Comparison of ENCODE assay signal across 8 cellular contexts in the genomic region with DNA sequence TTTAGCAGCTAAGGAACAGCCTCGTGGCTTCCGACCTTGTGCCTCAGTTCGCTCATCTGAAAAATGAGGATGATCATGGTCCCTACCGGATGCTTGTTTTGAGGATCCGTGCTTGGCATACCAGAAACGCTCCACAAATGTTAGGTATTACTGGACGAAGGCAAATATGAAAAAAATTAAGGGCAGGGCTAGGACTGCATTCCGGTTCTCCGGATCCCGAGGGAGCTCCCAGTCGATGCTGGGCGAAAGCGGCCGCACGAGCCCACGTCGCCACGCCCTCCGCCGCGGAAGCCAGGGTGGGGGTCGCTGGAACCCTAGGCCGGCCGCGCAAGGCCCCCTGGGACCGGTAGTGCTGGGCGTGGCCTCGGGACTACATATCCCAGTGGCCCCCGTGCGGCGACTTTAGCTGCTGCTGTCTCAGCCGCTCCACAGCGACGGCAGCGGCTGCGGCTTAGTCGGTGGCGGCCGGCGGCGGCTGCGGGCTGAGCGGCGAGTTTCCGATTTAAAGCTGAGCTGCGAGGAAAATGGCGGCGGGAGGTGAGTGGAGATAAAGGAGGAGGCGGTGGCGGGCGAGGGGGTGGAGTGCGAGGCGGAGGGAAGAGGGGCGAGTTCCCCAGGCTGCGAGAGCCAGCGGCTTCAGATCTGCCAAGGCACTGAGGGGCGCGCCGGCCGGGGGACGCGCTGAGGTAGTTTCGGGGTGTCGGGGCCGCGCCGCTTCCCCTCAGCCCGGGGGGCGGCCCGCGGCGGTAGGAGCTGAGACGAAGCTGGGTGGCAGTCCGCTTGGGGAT. TPM values are rescaled to one million over a fixed set of nuclear protein-coding genes. Genes with fewer than 3 reads are reported as not detected.
DNase-seq lines count a peak whose midpoint lies in the region; ATAC-seq and TF ChIP-seq lines count a peak whose summit lies in the region.

A gene (plus strand): TSS at position 405 of the 788 bp plus-strand sequence. CDS start 120,361 bp downstream, outside the sequence.

- H3K36me3 ChIP-seq in upper lobe of left lung = no peaks in the 10 kb centered on the region

- no peak for TF ChIP-seq EP300 in upper lobe of left lung (IDR thresholded peaks at IDR 0.05)

- no peaks in the 10 kb centered on the region for H3K27me3 Mint-ChIP-seq in T-cell

- TF ChIP-seq CTCF in GM12874 (IDR thresholded peaks at IDR 0.05; ENCODE audit: insufficient read depth, low read depth, low read length) (peak; percentile 51), upper lobe of left lung (IDR thresholded peaks at IDR 0.05) (peak; percentile 63 to 93 (median 88))

- peak in 3 of 4 donors; percentile 90 to 98 (median 92) for TF ChIP-seq POLR2A in upper lobe of left lung (IDR thresholded peaks at IDR 0.05)

- H3K27ac ChIP-seq in adipose tissue (ENCODE audit: low read depth, low read length) = peak within 1 kb of the TSS; percentile 30
- peak within 1 kb of the TSS; percentile 87 to 99 (median 96) for H3K27ac ChIP-seq in upper lobe of left lung

- peak within 1 kb of the TSS; percentile 98 to 99 (median 99) for H3K4me3 Mint-ChIP-seq in T-cell

- peaks cover 15 to 27% (median 20%) of the 10 kb centered on the region in 4 donors for H3K4me1 ChIP-seq in upper lobe of left lung

- no peaks in the 10 kb centered on the region for H3K9me3 ChIP-seq in upper lobe of left lung

- H3K4me3 ChIP-seq in upper lobe of left lung = peak within 1 kb of the TSS; percentile 66 to 94 (median 78)

- peak; percentile 81 for ATAC-seq in HG02763 (IDR thresholded peaks at IDR 0.05; ENCODE audit: unreplicated experiment)
- ATAC-seq in T-cell (replicated peaks in 1 of 4) = peak; percentile 86 to 89 (median 88)
- peak; percentile 98 to 99 for ATAC-seq in left cardiac atrium
- ATAC-seq in upper lobe of left lung (ENCODE audit: low FRiP score in 2 of 2) = peak; percentile 97

- DNase-seq in NCI-H146 (lab: John Stamatoyannopoulos, UW) (peak; percentile 98), T-cell (peak; percentile 73 to 91 (median 83)), left cardiac atrium (peak; percentile 98), posterior vena cava (ENCODE audit: low spot score) (peak; percentile 98), upper lobe of left lung (peak; percentile 97)

- peak within 1 kb of the TSS; percentile 93 to 97 for H3K27ac Mint-ChIP-seq in T-cell

- H3K9me3 Mint-ChIP-seq in T-cell = no peaks in the 10 kb centered on the region

- no peaks in the 10 kb centered on the region for H3K27me3 ChIP-seq in upper lobe of left lung

- peaks cover 44 to 46% (median 44%) of the 10 kb centered on the region in 3 donors for H3K4me1 Mint-ChIP-seq in T-cell

- POLR2A ChIA-PET in T-cell (lab: Charles Lee) = interaction anchor here (0.6 to 1.2 kb wide), 5 partner anchors 8 to 59 kb away, joined by 3 to 5 read pairs (median 4); no protein-coding TSS in a partner anchor

- intact Hi-C loops in left cardiac atrium (cut with DNase I) = loop anchor here (5.0 to 10.0 kb wide), 4 partner anchors 76 to 121 kb away; no protein-coding TSS in a partner anchor
- intact Hi-C loops in posterior vena cava (cut with DNase I) = loop anchor here in 1 of 2 donors (10.0 kb wide), 1 partner anchor 113 kb away; no protein-coding TSS in a partner anchor

- 0 to 1% (median 0%) methylated on average over 68 to 74 of the region's 74 CpGs for WGBS in adipose tissue, 3 donors
- 0 to 1% methylated on average over 26 to 60 of the region's 74 CpGs for WGBS in upper lobe of left lung, 2 donors

- peaks cover under 1% of the 10 kb centered on the region for H3K36me3 Mint-ChIP-seq in T-cell

- CTCF ChIA-PET in T-cell (lab: Charles Lee) = interaction anchor here (0.5 to 1.3 kb wide), 7 partner anchors 12 to 227 kb away, joined by 3 to 6 read pairs (median 5); no protein-coding TSS in a partner anchor

RNA-seq across cellular contexts. Expression of the gene that starts here (rescaled TPM):
- total RNA-seq in T-cell = 10 to 100 TPM; 64.4 to 89.2 (median 68.9) TPM
- polyA plus RNA-seq in adipose tissue = 1 to 10 TPM; 5.3 to 8.2 (median 8.2) TPM
- 10 to 100 TPM; 18.6 to 25.2 TPM for total RNA-seq in left cardiac atrium
- 10 to 100 TPM; 39.0 to 46.6 TPM for total RNA-seq in posterior vena cava
- 10 to 100 TPM; 27.9 to 54.7 (median 38.9) TPM for total RNA-seq in upper lobe of left lung

Comparison
In these comparisons a context has a peak if more than half of its experiments do, and no peak if none do; other contexts are left out.
1. Peak in every context shown above with its lines: DNase-seq, ATAC-seq, H3K4me3 ChIP-seq and H3K27ac ChIP-seq.